ENCODE assay signal across 17 cellular contexts in the genomic region with DNA sequence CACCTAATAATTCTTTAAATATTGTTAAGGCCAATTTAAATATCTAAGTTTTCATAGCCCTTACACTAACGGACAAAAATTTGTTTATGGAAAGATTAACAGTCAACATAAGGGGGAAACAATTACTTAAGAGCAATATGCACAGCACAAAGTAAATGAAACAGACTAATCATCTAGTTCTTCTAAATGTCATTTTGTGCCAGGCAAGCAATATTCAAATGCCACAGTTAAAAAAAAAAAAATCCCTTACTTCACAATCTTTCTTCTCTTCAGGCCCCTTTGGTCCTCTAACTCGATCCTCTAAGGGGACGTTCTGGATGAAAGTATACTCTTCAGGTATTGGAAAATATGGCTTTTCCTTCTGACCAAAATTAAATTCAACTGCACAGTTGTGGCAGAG. TPM values are rescaled to one million over a fixed set of nuclear protein-coding genes. Genes with fewer than 3 reads are reported as not detected.
A peak's percentile ranks its signal among the peaks of the same experiment; 100 is the strongest.
DNase-seq lines count a peak whose midpoint lies in the region; ATAC-seq, FAIRE-seq and TF ChIP-seq lines count a peak whose summit lies in the region.
"Had no signal": no experiment of that assay in that cellular context is flagged by ENCODE, and none has a peak within 500 bp of the region (broad histone marks: within the 10 kb centered on the region; RNA-seq: fewer than 3 reads in every experiment).

No MANE protein-coding gene starts in this region.

- TF ChIP-seq RAD21 in K562 (CRISPR knock-in tag; conservative IDR thresholded peaks at IDR 0.05 in 1 of 2, IDR thresholded peaks at IDR 0.05 in 1 of 2): no peak

- H3K9me1 ChIP-seq in K562 (ENCODE audit: control insufficient read depth, insufficient read depth, low read length): peaks cover 2% of the 10 kb centered on the region

- no peak for TF ChIP-seq POLR2A in NB4 (IDR thresholded peaks at IDR 0.05; ENCODE audit: extremely low read depth, insufficient read length)
- TF ChIP-seq POLR2A in K562 (conservative IDR thresholded peaks at IDR 0.05): no peak

- H3K9me3 Mint-ChIP-seq in activated naive CD4-positive, alpha-beta T cell treated with anti-CD3 and anti-CD28 coated beads, Interleukin-2, amount 50 U/mL, for 24 hours: no peaks in the 10 kb centered on the region

- H3K79me2 ChIP-seq in K562 (ENCODE audit: control insufficient read depth, insufficient read depth, low read length): peaks cover 94% of the 10 kb centered on the region
- peaks cover 99% of the 10 kb centered on the region for H3K79me2 ChIP-seq in smooth muscle cell (ENCODE audit: low read depth)

- no peaks in the 10 kb centered on the region for H3K27me3 ChIP-seq in K562 (ENCODE audit: control insufficient read depth in 2 of 2, insufficient read depth in 2 of 2, low read length in 2 of 2)
- no peaks in the 10 kb centered on the region for H3K27me3 ChIP-seq in smooth muscle cell (ENCODE audit: low read depth)
- H3K27me3 ChIP-seq: sigmoid colon, upper lobe of left lung had no signal

- intact Hi-C loops in K562 (cut with micrococcal nuclease): no loop called here

- H3K36me3 ChIP-seq in K562 (ENCODE audit: control insufficient read depth, insufficient read depth, low read length): peaks cover 100% of the 10 kb centered on the region
- peaks cover 57% of the 10 kb centered on the region for H3K36me3 ChIP-seq in smooth muscle cell (ENCODE audit: low read depth)

- POLR2A ChIA-PET in K562 (lab: Yijun Ruan, JAX): interaction anchor here (24.0 kb wide), 1 partner anchor 15 kb away, joined by 485 read pairs; a partner anchor contains a TSS

- H3K36me3 Mint-ChIP-seq in activated naive CD4-positive, alpha-beta T cell treated with anti-CD3 and anti-CD28 coated beads, Interleukin-2, amount 50 U/mL, for 24 hours: peaks cover 60% of the 10 kb centered on the region

- in situ Hi-C loops in K562 (cut with MboI): no loop called here

- no peak for TF ChIP-seq EP300 in K562 (IDR thresholded peaks at IDR 0.05; ENCODE audit: low read length)

- no peak for FAIRE-seq in K562 (lab: Jason Lieb, UNC)

- H3K4me1 Mint-ChIP-seq in activated naive CD4-positive, alpha-beta T cell treated with anti-CD3 and anti-CD28 coated beads, Interleukin-2, amount 50 U/mL, for 24 hours: peaks cover 82% of the 10 kb centered on the region

- H3K9ac ChIP-seq in K562 (ENCODE audit: insufficient read depth in 1 of 2, low read depth in 2 of 2, low read length in 2 of 2): no peak overlapping the region
- H3K9ac ChIP-seq in smooth muscle cell (ENCODE audit: low read depth): no peak overlapping the region

- 84% methylated on average over 3 of the region's 3 CpGs for WGBS in K562 (ENCODE audit: insufficient coverage, low coverage, missing lambda C conversion rate)
- 82% methylated on average over 3 of the region's 3 CpGs for WGBS in smooth muscle cell (ENCODE audit: low lambda C conversion rate)

- H2AFZ ChIP-seq in K562 (ENCODE audit: low read depth, low read length) (no peak overlapping the region), smooth muscle cell (ENCODE audit: low read depth) (no peak overlapping the region)

- peaks cover 4 to 7% of the 10 kb centered on the region in 2 experiments; a peak in 2 of 5 replicates for H3K4me1 ChIP-seq in K562 (replicated peaks in 1 of 2; ENCODE audit: control insufficient read depth in 2 of 2, insufficient read depth in 2 of 2, low read length in 2 of 2)
- H3K4me1 ChIP-seq in smooth muscle cell (ENCODE audit: low read depth): peaks cover 33% of the 10 kb centered on the region

- no peaks in the 10 kb centered on the region for H3K27me3 Mint-ChIP-seq in activated naive CD4-positive, alpha-beta T cell treated with anti-CD3 and anti-CD28 coated beads, Interleukin-2, amount 50 U/mL, for 24 hours

- peak overlapping the region; percentile 84 for H3K4me3 ChIP-seq in NB4 (ENCODE audit: low read depth, low read length)
- H3K4me3 ChIP-seq in K562: no peak overlapping the region
- no peak overlapping the region for H3K4me3 ChIP-seq in smooth muscle cell
- no peak overlapping the region for H3K4me3 ChIP-seq in coronary artery
- H3K4me3 ChIP-seq: sigmoid colon, upper lobe of left lung had no signal

- H3K9me3 ChIP-seq in K562 (replicated peaks; ENCODE audit: control insufficient read depth, insufficient read depth, low read depth, low read length) (no peaks in the 10 kb centered on the region), smooth muscle cell (replicated peaks; ENCODE audit: low read depth) (no peaks in the 10 kb centered on the region)
- H3K9me3 ChIP-seq: sigmoid colon, upper lobe of left lung had no signal

- H4K20me1 ChIP-seq in K562 (replicated peaks; ENCODE audit: control insufficient read depth, insufficient read depth, low read length): peaks cover 39% of the 10 kb centered on the region
- peaks cover 100% of the 10 kb centered on the region for H4K20me1 ChIP-seq in smooth muscle cell (ENCODE audit: low read depth)

- no peak overlapping the region for H3K4me2 ChIP-seq in K562 (ENCODE audit: insufficient read depth, low read length)
- no peak overlapping the region for H3K4me2 ChIP-seq in smooth muscle cell

- no TSS peak for BruUV-seq in K562 (replicated peaks; lab: Mats Ljungman, UMichigan)

- CTCF ChIA-PET in K562 (lab: Yijun Ruan, JAX; ENCODE audit: low intra/inter-chr PET ratio): no interaction called here

- ATAC-seq in K562: no peak
- no peak for ATAC-seq in HG03378 (IDR thresholded peaks at IDR 0.05; ENCODE audit: unreplicated experiment)

- H3K27ac Mint-ChIP-seq in activated naive CD4-positive, alpha-beta T cell treated with anti-CD3 and anti-CD28 coated beads, Interleukin-2, amount 50 U/mL, for 24 hours: peak overlapping the region; percentile 68

- H3F3A ChIP-seq in smooth muscle cell (ENCODE audit: low read depth): peaks cover 33% of the 10 kb centered on the region

- no peak for DNase-seq in activated naive CD4-positive, alpha-beta T cell treated with Interleukin-2 at 50 U/mL for 16 hours
- DNase-seq in NB4 (ENCODE audit: low read depth) (no peak), K562 (ENCODE audit: extremely low read depth in 1 of 4, low spot score in 3 of 4) (no peak), smooth muscle cell (lab: John Stamatoyannopoulos, UW; ENCODE audit: unreplicated experiment) (no peak), coronary artery (ENCODE audit: low spot score) (no peak), NCI-H2107 (lab: John Stamatoyannopoulos, UW) (no peak)
- DNase-seq: activated CD4-positive, alpha-beta T cell treated with anti-CD3 and anti-CD28 coated beads for 4 hours; cerebellar nuclear complex; DMS153; mesendoderm; NCI-H748 treated with DMSO at 0.1 percent for 48 hours; occipital lobe; sigmoid colon; stimulated activated CD4-positive, alpha-beta T cell treated with anti-CD3 and anti-CD28 coated beads, Interleukin-4, amount 100 ng/mL, for 24 hours; upper lobe of left lung had no signal

- H3K4me3 Mint-ChIP-seq in activated naive CD4-positive, alpha-beta T cell treated with anti-CD3 and anti-CD28 coated beads, Interleukin-2, amount 50 U/mL, for 24 hours: peak overlapping the region; percentile 78

- H3K27ac ChIP-seq in K562 (ENCODE audit: extremely low read depth, low read depth, low read length) (no peak overlapping the region), smooth muscle cell (ENCODE audit: low read depth) (peak overlapping the region; percentile 34), coronary artery (peak overlapping the region in 1 of 2 donors; percentile 4)

- TF ChIP-seq CTCF in NB4 (IDR thresholded peaks at IDR 0.05; ENCODE audit: low read depth, low read length) (no peak), K562 (IDR thresholded peaks at IDR 0.05 in 2 of 3, conservative IDR thresholded peaks at IDR 0.05 in 1 of 3; ENCODE audit: insufficient read depth in 2 of 3, low read depth in 1 of 3, low read length in 3 of 3) (no peak), smooth muscle cell (IDR thresholded peaks at IDR 0.05; ENCODE audit: borderline replicate concordance, insufficient read depth, poor library complexity, severe bottlenecking) (no peak), coronary artery (IDR thresholded peaks at IDR 0.05) (no peak)

RNA-seq across cellular contexts. Expression of a gene that starts 6.6 kb away (rescaled TPM):
- total RNA-seq in K562 (2011; cell fraction: chromatin; rRNA removed; ENCODE audit: low replicate concordance): 223 and 1,039 TPM in 2 replicates
- total RNA-seq in K562 (2011; cell fraction: nucleolus; rRNA removed): 91.7 and 116 TPM in 2 replicates
- total RNA-seq in K562 (2011; cell fraction: nucleoplasm; rRNA removed): 330 and 565 TPM in 2 replicates
- 668 and 711 TPM in 2 replicates for total RNA-seq in K562 (2014; rRNA removed)
- total RNA-seq in K562 (2014; rRNA removed; fragmentation: Illumina TruSeq; extraction: Trizol): 445 and 505 TPM in 2 replicates
- 643 and 670 TPM in 2 replicates for total RNA-seq in K562 (2015; rRNA removed; fragmentation: Illumina TruSeq; extraction: Trizol)
- 482 and 577 TPM in 2 replicates for total RNA-seq in K562 (2021)
- polyA plus RNA-seq in K562 (2011; rRNA removed): 268 and 377 TPM in 2 replicates
- 76.3 and 102 TPM in 2 replicates for polyA plus RNA-seq in K562 (2011; cell fraction: cytosol; rRNA removed)
- 225 and 265 TPM in 2 replicates for polyA plus RNA-seq in K562 (2011; cell fraction: nucleus; rRNA removed)
- 288 and 679 TPM in 2 replicates for polyA plus RNA-seq in K562 (2012)
- 629 and 777 TPM in 2 replicates for polyA plus RNA-seq in K562 (2014; fragmentation: Illumina TruSeq; extraction: Trizol)
- polyA plus RNA-seq in K562 (2014; fragmentation: Nextera tagmentation; extraction: Ambion mirVana): 100 to 1,000 TPM; 159 to 174 TPM
- 519 and 621 TPM in 2 replicates for polyA plus RNA-seq in K562 (2014; rRNA removed)
- polyA minus RNA-seq in K562 (2011; rRNA and poly(A)+ RNA removed): 545 and 750 TPM in 2 replicates
- 202 and 313 TPM in 2 replicates for polyA minus RNA-seq in K562 (2011; cell fraction: cytosol; rRNA and poly(A)+ RNA removed)
- polyA minus RNA-seq in K562 (2011; cell fraction: nucleus; rRNA and poly(A)+ RNA removed): 148 and 261 TPM in 2 replicates
- total RNA-seq in smooth muscle cell: 241 and 286 TPM in 2 replicates
- 198 and 236 TPM in 2 replicates for polyA plus RNA-seq in smooth muscle cell

RNA-seq across cellular contexts. Expression of a gene that starts 22.3 kb away (rescaled TPM):
- total RNA-seq in K562 (2011; cell fraction: chromatin; rRNA removed; ENCODE audit: low replicate concordance): 12.0 and 57.2 TPM in 2 replicates
- 9.8 and 15.1 TPM in 2 replicates for total RNA-seq in K562 (2011; cell fraction: nucleolus; rRNA removed)
- 27.4 and 66.6 TPM in 2 replicates for total RNA-seq in K562 (2011; cell fraction: nucleoplasm; rRNA removed)
- 41.5 and 47.2 TPM in 2 replicates for total RNA-seq in K562 (2014; rRNA removed)
- 72.8 and 92.9 TPM in 2 replicates for total RNA-seq in K562 (2014; rRNA removed; fragmentation: Illumina TruSeq; extraction: Trizol)
- total RNA-seq in K562 (2015; rRNA removed; fragmentation: Illumina TruSeq; extraction: Trizol): 77.9 and 84.3 TPM in 2 replicates
- total RNA-seq in K562 (2021): 51.6 and 60.0 TPM in 2 replicates
- polyA plus RNA-seq in K562 (2011; rRNA removed): 30.6 and 55.6 TPM in 2 replicates
- polyA plus RNA-seq in K562 (2011; cell fraction: cytosol; rRNA removed): 10.0 and 20.6 TPM in 2 replicates
- 19.3 and 20.9 TPM in 2 replicates for polyA plus RNA-seq in K562 (2011; cell fraction: nucleus; rRNA removed)
- 47.6 and 108 TPM in 2 replicates for polyA plus RNA-seq in K562 (2012)
- polyA plus RNA-seq in K562 (2014; fragmentation: Illumina TruSeq; extraction: Trizol): 99.5 and 106 TPM in 2 replicates
- 100 to 1,000 TPM; 145 to 171 TPM for polyA plus RNA-seq in K562 (2014; fragmentation: Nextera tagmentation; extraction: Ambion mirVana)
- 122 and 192 TPM in 2 replicates for polyA plus RNA-seq in K562 (2014; rRNA removed)
- polyA minus RNA-seq in K562 (2011; rRNA and poly(A)+ RNA removed): 27.2 and 34.7 TPM in 2 replicates
- 6.5 and 6.7 TPM in 2 replicates for polyA minus RNA-seq in K562 (2011; cell fraction: cytosol; rRNA and poly(A)+ RNA removed)
- 30.8 and 45.2 TPM in 2 replicates for polyA minus RNA-seq in K562 (2011; cell fraction: nucleus; rRNA and poly(A)+ RNA removed)
- 11.1 and 14.7 TPM in 2 replicates for total RNA-seq in smooth muscle cell
- polyA plus RNA-seq in smooth muscle cell: 37.2 and 56.7 TPM in 2 replicates
